In the genomic region with DNA sequence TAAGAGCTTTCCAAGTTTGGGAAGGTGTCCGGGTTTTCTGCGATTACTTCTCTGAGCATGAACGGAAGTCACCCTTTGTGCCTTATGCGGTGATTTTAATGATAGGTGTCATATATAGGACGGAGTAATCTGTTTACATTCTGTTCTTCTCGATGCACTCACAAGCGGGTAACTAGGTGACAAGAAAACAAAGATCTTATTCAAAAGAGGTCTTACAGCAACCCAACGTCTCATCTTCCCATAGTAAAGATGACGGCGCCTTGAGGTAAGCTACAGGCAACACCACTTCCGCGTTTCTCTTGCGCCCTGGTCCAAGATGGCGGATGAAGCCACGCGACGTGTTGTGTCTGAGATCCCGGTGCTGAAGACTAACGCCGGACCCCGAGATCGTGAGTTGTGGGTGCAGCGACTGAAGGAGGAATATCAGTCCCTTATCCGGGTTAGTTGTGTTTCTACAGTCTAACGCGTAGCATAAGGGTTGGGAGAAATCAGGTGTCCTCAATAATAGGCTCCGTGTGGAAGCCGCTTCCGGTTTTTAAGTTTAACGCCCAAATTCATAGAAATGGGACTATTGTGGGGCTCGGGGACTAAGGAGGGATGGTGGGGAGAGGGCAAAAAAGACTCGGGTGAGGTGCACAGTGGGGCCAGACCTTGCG, we compare ENCODE assay signal across 8 cellular contexts. TPM values are rescaled to one million over a fixed set of nuclear protein-coding genes. Genes with fewer than 3 reads are reported as not detected.
DNase-seq lines count a peak whose midpoint lies in the region; ATAC-seq, FAIRE-seq and TF ChIP-seq lines count a peak whose summit lies in the region.

A gene (plus strand): TSS at position 297 of the 656 bp plus-strand sequence. CDS start 20 bp downstream, at position 317.

- H3K27me3 Mint-ChIP-seq in CD4-positive, CD25-positive, alpha-beta regulatory T cell, result no peaks in the 10 kb centered on the region

- H3K4me1 ChIP-seq in CD4-positive, CD25-positive, alpha-beta regulatory T cell (ENCODE audit: control insufficient read depth, insufficient read depth, low read length, poor library complexity, severe bottlenecking), result peaks cover 12% of the 10 kb centered on the region
- H3K4me1 ChIP-seq in H1 (replicated peaks in 1 of 4; ENCODE audit: control insufficient read depth in 3 of 4, insufficient read depth in 4 of 4, low read length in 3 of 4) (peaks cover 0 to 7% (median under 1%) of the 10 kb centered on the region in 4 experiments; a peak in 3 of 7 replicates), mesendoderm (ENCODE audit: control insufficient read depth, low read depth, low read length) (peaks cover 2% of the 10 kb centered on the region)

- H2BK15ac ChIP-seq in H1 (ENCODE audit: low read length) (peak within 1 kb of the TSS; percentile 88; the same call in 1 of the 2 replicates), mesendoderm (replicated peaks; ENCODE audit: low read depth) (no peak within 1 kb of the TSS)

- no peaks in the 10 kb centered on the region for H3K9me3 Mint-ChIP-seq in CD4-positive, CD25-positive, alpha-beta regulatory T cell

- H3K27ac Mint-ChIP-seq in CD4-positive, CD25-positive, alpha-beta regulatory T cell, result peak within 1 kb of the TSS; percentile 100

- peak within 1 kb of the TSS; percentile 98 for H2AFZ ChIP-seq in H1 (ENCODE audit: low read length)

- no peaks in the 10 kb centered on the region for H3K27me3 ChIP-seq in CD4-positive, CD25-positive, alpha-beta regulatory T cell (ENCODE audit: control insufficient read depth, insufficient read depth, low read length)
- H3K27me3 ChIP-seq in H1 (replicated peaks in 1 of 4; ENCODE audit: control insufficient read depth in 3 of 4, extremely low read depth in 1 of 4, insufficient read depth in 3 of 4, low read length in 3 of 4) (no peaks in the 10 kb centered on the region), mesendoderm (ENCODE audit: insufficient read depth, low read length, poor library complexity) (no peaks in the 10 kb centered on the region)

- TF ChIP-seq RAD21 in H1 (IDR thresholded peaks at IDR 0.05 in 1 of 2, conservative IDR thresholded peaks at IDR 0.05 in 1 of 2; ENCODE audit: low read depth in 2 of 2, low read length in 2 of 2), result no peak

- H3K79me2 ChIP-seq in H1 (ENCODE audit: control insufficient read depth in 1 of 2, insufficient read depth in 2 of 2, low read length in 2 of 2), result no peaks in the 10 kb centered on the region
- H3K79me2 ChIP-seq in mesendoderm (ENCODE audit: control insufficient read depth, insufficient read depth, low read length), result no peaks in the 10 kb centered on the region

- H3K79me1 ChIP-seq in H1 (ENCODE audit: low read depth, low read length) (no peaks in the 10 kb centered on the region), mesendoderm (ENCODE audit: low read length) (no peaks in the 10 kb centered on the region)

- TF ChIP-seq EP300 in H1 (IDR thresholded peaks at IDR 0.05; ENCODE audit: borderline replicate concordance in 1 of 2, low read depth in 2 of 2, low read length in 2 of 2), result 0 out of 3 replicates have a peak, but pooled peaks of 1 of the 2 experiments have one; percentile 2

- peak within 1 kb of the TSS; percentile 100 for H3K18ac ChIP-seq in H1 (ENCODE audit: extremely low read depth, low read length)
- peak within 1 kb of the TSS; percentile 77 for H3K18ac ChIP-seq in mesendoderm (ENCODE audit: low read length)

- peak within 1 kb of the TSS; percentile 93 to 100 (median 99) for H3K9ac ChIP-seq in H1 (replicated peaks in 1 of 4; ENCODE audit: extremely low read depth in 1 of 4, low read depth in 3 of 4, low read length in 3 of 4)
- peak within 1 kb of the TSS; percentile 79 for H3K9ac ChIP-seq in mesendoderm (ENCODE audit: low read length)

- peaks cover 16% of the 10 kb centered on the region for H3K36me3 Mint-ChIP-seq in CD4-positive, CD25-positive, alpha-beta regulatory T cell

- H3K4me2 ChIP-seq in H1 (ENCODE audit: insufficient read depth in 1 of 2, low read depth in 2 of 2, low read length in 2 of 2), result peak within 1 kb of the TSS; percentile 82 to 93
- peak within 1 kb of the TSS; percentile 47 for H3K4me2 ChIP-seq in mesendoderm (ENCODE audit: low read length)

- H3K4ac ChIP-seq in H1 (replicated peaks; ENCODE audit: insufficient read length, low read depth, low read length) (peak within 1 kb of the TSS; percentile 81), mesendoderm (ENCODE audit: low read depth, low read length) (peak within 1 kb of the TSS; percentile 7)

- H3K9me3 ChIP-seq in CD4-positive, CD25-positive, alpha-beta regulatory T cell (ENCODE audit: control insufficient read depth in 2 of 2, low read length in 2 of 2), result no peaks in the 10 kb centered on the region
- H3K9me3 ChIP-seq in H1 (ENCODE audit: insufficient read depth in 2 of 2, low read depth in 1 of 2, low read length in 1 of 2), result no peaks in the 10 kb centered on the region

- H3K23ac ChIP-seq in H1 (ENCODE audit: insufficient read length) (no peak within 1 kb of the TSS), mesendoderm (ENCODE audit: low read length) (no peak within 1 kb of the TSS)

- H3K4me3 ChIP-seq in CD4-positive, CD25-positive, alpha-beta regulatory T cell (ENCODE audit: low read depth, low read length), result peak within 1 kb of the TSS; percentile 97
- H3K4me3 ChIP-seq in H1 (ENCODE audit: extremely low read depth in 1 of 4, insufficient read depth in 2 of 4, low read depth in 3 of 4, low read length in 4 of 4) (peak within 1 kb of the TSS; percentile 91 to 99 (median 96)), mesendoderm (ENCODE audit: low read length) (peak within 1 kb of the TSS; percentile 59)

- peak within 1 kb of the TSS; percentile 96 for H3K56ac ChIP-seq in H1 (replicated peaks; ENCODE audit: insufficient read length, low read depth, low read length)
- H3K56ac ChIP-seq in mesendoderm (ENCODE audit: low read length), result peak within 1 kb of the TSS; percentile 95

- peak; percentile 84 to 94 for TF ChIP-seq POLR2A in H1 (IDR thresholded peaks at IDR 0.05; ENCODE audit: control extremely low read depth in 1 of 2, low read depth in 2 of 2, low read length in 2 of 2)

- H4K91ac ChIP-seq in H1 (replicated peaks; ENCODE audit: insufficient read length, low read length), result peak within 1 kb of the TSS; percentile 97

- peaks cover 6% of the 10 kb centered on the region; the same call in 1 of the 2 replicates for H3K23me2 ChIP-seq in H1 (ENCODE audit: low read depth, low read length)

- peak within 1 kb of the TSS; percentile 50 for H3K14ac ChIP-seq in H1 (ENCODE audit: insufficient read length)

- H2BK5ac ChIP-seq in H1 (ENCODE audit: low read depth, low read length), result peak within 1 kb of the TSS; percentile 99
- peak within 1 kb of the TSS; percentile 84 for H2BK5ac ChIP-seq in mesendoderm (ENCODE audit: low read length)

- peak; percentile 80 to 95 (median 91) for DNase-seq in CD4-positive, CD25-positive, alpha-beta regulatory T cell
- DNase-seq in HTR-8/SVneo (ENCODE audit: insufficient read length, low spot score) (peak; percentile 74), NOMO-1 treated with DMSO at 0.1 percent for 48 hours (lab: John Stamatoyannopoulos, UW; ENCODE audit: unreplicated experiment) (peak; percentile 93), H1 (ENCODE audit: low read depth in 1 of 2, low spot score in 2 of 2) (peak in 1 of 2 experiments; percentile 80), mesendoderm (peak; percentile 95)
- DNase-seq in stimulated activated CD8-positive, alpha-beta memory T cell treated with anti-CD3 and anti-CD28 coated beads, Interleukin-12 subunit alpha, Interleukin-12 subunit beta, amount 100 ng/mL, for 4 hours (ENCODE audit: low read depth), result peak; percentile 63

- H3K4me1 Mint-ChIP-seq in CD4-positive, CD25-positive, alpha-beta regulatory T cell, result peaks cover 27 to 37% (median 34%) of the 10 kb centered on the region in 4 donors

- peaks cover 18% of the 10 kb centered on the region for H3K36me3 ChIP-seq in CD4-positive, CD25-positive, alpha-beta regulatory T cell (ENCODE audit: control insufficient read depth, insufficient read depth, low read length)
- peaks cover 2 to 10% (median 6%) of the 10 kb centered on the region in 4 experiments; a peak in 5 of 8 replicates for H3K36me3 ChIP-seq in H1 (ENCODE audit: control insufficient read depth in 2 of 4, insufficient read depth in 4 of 4, low read length in 3 of 4)
- no peaks in the 10 kb centered on the region for H3K36me3 ChIP-seq in mesendoderm (ENCODE audit: control insufficient read depth, insufficient read depth, low read length)

- peak; percentile 95 to 96 for ATAC-seq in CD4-positive, CD25-positive, alpha-beta regulatory T cell (ENCODE audit: low read depth in 2 of 2)
- peak; percentile 85 for ATAC-seq in GM19455 (IDR thresholded peaks at IDR 0.05; ENCODE audit: unreplicated experiment)

- WGBS in H1 (ENCODE audit: extremely low coverage in 1 of 2, insufficient coverage in 1 of 2, insufficient read length in 1 of 2, insufficient replicate concordance in 2 of 2, low coverage in 1 of 2, low lambda C conversion rate in 2 of 2, missing lambda C conversion rate in 1 of 2), 2 experiments, result 2% methylated on average over 33 of the region's 33 CpGs; no CpG with 5 or more reads in 1 of the 2 experiments
- no CpG with 5 or more reads among the region's 33 CpGs for WGBS in mesendoderm (ENCODE audit: extremely low coverage, insufficient coverage, low lambda C conversion rate)

- H4K8ac ChIP-seq in H1 (ENCODE audit: extremely low read depth, insufficient read depth, low read length), result peak within 1 kb of the TSS; percentile 99; the same call in 1 of the 2 replicates
- peak within 1 kb of the TSS; percentile 91 for H4K8ac ChIP-seq in mesendoderm (ENCODE audit: low read depth, low read length)

- H4K20me1 ChIP-seq in H1 (replicated peaks in 1 of 2; ENCODE audit: control insufficient read depth in 1 of 2, insufficient read depth in 2 of 2, low read length in 2 of 2), result no peaks in the 10 kb centered on the region

- H2BK20ac ChIP-seq in H1 (ENCODE audit: low read length), result peak within 1 kb of the TSS; percentile 98; the same call in 1 of the 2 replicates

- peak within 1 kb of the TSS; percentile 98 for H2BK12ac ChIP-seq in H1 (ENCODE audit: low read depth, low read length)

- CTCF ChIA-PET in activated CD8-positive, alpha-beta memory T cell treated with anti-CD3 and anti-CD28 coated beads for 36 hours (lab: Charles Lee), result interaction anchor here (1.0 to 2.1 kb wide), 3 partner anchors 12 to 72 kb away, joined by 3 to 10 read pairs (median 5); a partner anchor contains a TSS
- CTCF ChIA-PET in H1 (lab: Charles Lee; ENCODE audit: partially characterized antibody), result interaction anchor here (1.0 to 6.8 kb wide), 5 partner anchors 10 to 57 kb away, joined by 3 to 32 read pairs (median 10); a partner anchor contains a TSS

- H4K5ac ChIP-seq in H1 (ENCODE audit: insufficient read length, low read depth, low read length) (peak within 1 kb of the TSS; percentile 100), mesendoderm (ENCODE audit: low read length) (peak within 1 kb of the TSS; percentile 64)

- H2BK120ac ChIP-seq in H1 (replicated peaks; ENCODE audit: low read depth, low read length) (peak within 1 kb of the TSS; percentile 94), mesendoderm (ENCODE audit: low read depth, low read length) (no peak within 1 kb of the TSS)

- H3K4me3 Mint-ChIP-seq in CD4-positive, CD25-positive, alpha-beta regulatory T cell, result peak within 1 kb of the TSS; percentile 96 to 100 (median 98)

- peak within 1 kb of the TSS; percentile 75; the same call in 1 of the 2 replicates for H2AK5ac ChIP-seq in H1 (ENCODE audit: low read depth, low read length)
- no peak within 1 kb of the TSS for H2AK5ac ChIP-seq in mesendoderm (ENCODE audit: low read length)

- POLR2A ChIA-PET in activated CD8-positive, alpha-beta memory T cell treated with anti-CD3 and anti-CD28 coated beads for 36 hours (lab: Charles Lee), result interaction anchor here (0.5 to 3.0 kb wide), 5 partner anchors 12 to 72 kb away, joined by 3 to 21 read pairs (median 6); a partner anchor contains a TSS
- POLR2A ChIA-PET in H1 (lab: Charles Lee; ENCODE audit: partially characterized antibody), result interaction anchor here (0.7 to 13.6 kb wide), 12 partner anchors 9 to 200 kb away, joined by 3 to 130 read pairs (median 4); a partner anchor contains a TSS

- no peak for FAIRE-seq in HTR-8/SVneo (lab: Jason Lieb, UNC)
- FAIRE-seq in H1 (lab: Jason Lieb, UNC), result no peak

- no peak for TF ChIP-seq CTCF in H1 (IDR thresholded peaks at IDR 0.05; ENCODE audit: control extremely low read depth in 1 of 3, insufficient read depth in 1 of 3, low read depth in 1 of 3, low read length in 3 of 3)

- H3K27ac ChIP-seq in CD4-positive, CD25-positive, alpha-beta regulatory T cell (ENCODE audit: insufficient read depth, low read length, poor library complexity, severe bottlenecking), result peak within 1 kb of the TSS; percentile 95
- H3K27ac ChIP-seq in H1 (ENCODE audit: low read depth, low read length) (peak within 1 kb of the TSS; percentile 98), mesendoderm (ENCODE audit: low read depth, low read length) (peak within 1 kb of the TSS; percentile 28)

RNA-seq across cellular contexts. Expression of the gene that starts here (rescaled TPM):
- total RNA-seq in CD4-positive, CD25-positive, alpha-beta regulatory T cell, result 115 TPM
- 100 to 1,000 TPM; 147 to 188 (median 171) TPM for polyA plus RNA-seq in CD4-positive, CD25-positive, alpha-beta regulatory T cell
- 10 to 100 TPM; 99.0 to 99.9 TPM for total RNA-seq in activated CD8-positive, alpha-beta memory T cell treated with anti-CD3 and anti-CD28 coated beads for 36 hours
- 67.8 and 71.0 TPM in 2 replicates for total RNA-seq in H1 (2021; fragmentation: NEBNext Ultra II Directional; extraction: Animal tissue kit (Norgen Biotek cat#: 25700))
- polyA plus RNA-seq in H1 (2011; rRNA removed), result 60.2 and 102 TPM in 2 replicates
- polyA plus RNA-seq in H1 (2011; cell fraction: cytosol; rRNA removed), result 127 TPM
- 22.6 TPM for polyA plus RNA-seq in H1 (2011; cell fraction: nucleus; rRNA removed)
- 114 to 154 TPM (median 116 TPM) in 4 replicates for polyA plus RNA-seq in H1 (2012, experiment 1 of 2)
- polyA plus RNA-seq in H1 (2012, experiment 2 of 2), result 28.2 TPM
- 51.0 TPM for polyA plus RNA-seq in H1 (2013, experiment 1 of 2)
- 54.6 TPM for polyA plus RNA-seq in H1 (2013, experiment 2 of 2)
- polyA minus RNA-seq in H1 (2011; rRNA and poly(A)+ RNA removed), result 46.6 and 64.7 TPM in 2 replicates
- 35.9 TPM for polyA minus RNA-seq in H1 (2011; cell fraction: cytosol; rRNA and poly(A)+ RNA removed)
- 27.1 TPM for polyA minus RNA-seq in H1 (2011; cell fraction: nucleus; rRNA and poly(A)+ RNA removed)
- polyA plus RNA-seq in mesendoderm (2013, experiment 1 of 2), result 86.6 TPM
- polyA plus RNA-seq in mesendoderm (2013, experiment 2 of 2), result 89.9 TPM

Comparison
In these comparisons a context has a peak if more than half of its experiments do, and no peak if none do; other contexts are left out.
1. H3K27ac ChIP-seq: peak in every context shown above with its lines; median percentile 98 in H1; 95 in CD4-positive, CD25-positive, alpha-beta regulatory T cell; 28 in mesendoderm.